In the genomic region with DNA sequence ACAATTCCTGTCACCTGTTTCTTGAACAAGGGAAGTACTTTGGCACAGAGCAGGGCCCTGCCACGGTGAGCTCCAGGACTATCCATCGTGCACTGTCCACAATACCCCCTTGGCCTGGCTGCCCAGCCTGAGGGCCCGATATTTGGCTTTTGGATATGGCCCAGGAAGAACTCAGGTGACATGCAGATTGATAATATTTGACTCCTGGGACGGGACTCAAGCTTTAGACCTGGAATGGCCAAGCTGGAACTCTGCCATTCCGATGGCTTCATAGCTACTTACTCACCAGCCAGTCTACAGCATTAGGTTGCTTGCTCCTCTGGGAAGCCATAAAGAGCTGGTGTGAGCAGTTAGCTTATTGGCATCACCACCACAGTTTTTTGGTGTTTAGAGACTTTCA, we compare ENCODE assay signal across 2 cellular contexts.
TF ChIP-seq lines count a peak whose summit lies in the region.

No MANE protein-coding gene starts in this region.

TF ChIP-seq in K562, 482 proteins besides CTCF, POLR2A, EP300 and RAD21:
- TF ChIP-seq, protein P1, sequence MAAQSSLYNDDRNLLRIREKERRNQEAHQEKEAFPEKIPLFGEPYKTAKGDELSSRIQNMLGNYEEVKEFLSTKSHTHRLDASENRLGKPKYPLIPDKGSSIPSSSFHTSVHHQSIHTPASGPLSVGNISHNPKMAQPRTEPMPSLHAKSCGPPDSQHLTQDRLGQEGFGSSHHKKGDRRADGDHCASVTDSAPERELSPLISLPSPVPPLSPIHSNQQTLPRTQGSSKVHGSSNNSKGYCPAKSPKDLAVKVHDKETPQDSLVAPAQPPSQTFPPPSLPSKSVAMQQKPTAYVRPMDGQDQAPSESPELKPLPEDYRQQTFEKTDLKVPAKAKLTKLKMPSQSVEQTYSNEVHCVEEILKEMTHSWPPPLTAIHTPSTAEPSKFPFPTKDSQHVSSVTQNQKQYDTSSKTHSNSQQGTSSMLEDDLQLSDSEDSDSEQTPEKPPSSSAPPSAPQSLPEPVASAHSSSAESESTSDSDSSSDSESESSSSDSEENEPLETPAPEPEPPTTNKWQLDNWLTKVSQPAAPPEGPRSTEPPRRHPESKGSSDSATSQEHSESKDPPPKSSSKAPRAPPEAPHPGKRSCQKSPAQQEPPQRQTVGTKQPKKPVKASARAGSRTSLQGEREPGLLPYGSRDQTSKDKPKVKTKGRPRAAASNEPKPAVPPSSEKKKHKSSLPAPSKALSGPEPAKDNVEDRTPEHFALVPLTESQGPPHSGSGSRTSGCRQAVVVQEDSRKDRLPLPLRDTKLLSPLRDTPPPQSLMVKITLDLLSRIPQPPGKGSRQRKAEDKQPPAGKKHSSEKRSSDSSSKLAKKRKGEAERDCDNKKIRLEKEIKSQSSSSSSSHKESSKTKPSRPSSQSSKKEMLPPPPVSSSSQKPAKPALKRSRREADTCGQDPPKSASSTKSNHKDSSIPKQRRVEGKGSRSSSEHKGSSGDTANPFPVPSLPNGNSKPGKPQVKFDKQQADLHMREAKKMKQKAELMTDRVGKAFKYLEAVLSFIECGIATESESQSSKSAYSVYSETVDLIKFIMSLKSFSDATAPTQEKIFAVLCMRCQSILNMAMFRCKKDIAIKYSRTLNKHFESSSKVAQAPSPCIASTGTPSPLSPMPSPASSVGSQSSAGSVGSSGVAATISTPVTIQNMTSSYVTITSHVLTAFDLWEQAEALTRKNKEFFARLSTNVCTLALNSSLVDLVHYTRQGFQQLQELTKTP (IDR thresholded peaks at IDR 0.05; ENCODE audit: low read depth in 1 of 2, partially characterized antibody in 2 of 2) = no peak
- TF ChIP-seq SMARCA5 (IDR thresholded peaks at IDR 0.05) (no peak), C11orf30 (IDR thresholded peaks at IDR 0.05; ENCODE audit: low read depth) (no peak), FOXA3 (CRISPR knock-in tag; conservative IDR thresholded peaks at IDR 0.05 in 1 of 2, IDR thresholded peaks at IDR 0.05 in 1 of 2) (no peak), POU5F1 (IDR thresholded peaks at IDR 0.05; ENCODE audit: borderline replicate concordance, low read depth, low read length, partially characterized antibody) (no peak), WHSC1 (IDR thresholded peaks at IDR 0.05; ENCODE audit: low read length) (no peak), NR1H2 (CRISPR knock-in tag; IDR thresholded peaks at IDR 0.05) (no peak), STAT5A (IDR thresholded peaks at IDR 0.05; ENCODE audit: borderline replicate concordance, low read length) (no peak), TEAD1 (CRISPR knock-in tag; IDR thresholded peaks at IDR 0.05) (no peak)
- TF ChIP-seq, protein P2, sequence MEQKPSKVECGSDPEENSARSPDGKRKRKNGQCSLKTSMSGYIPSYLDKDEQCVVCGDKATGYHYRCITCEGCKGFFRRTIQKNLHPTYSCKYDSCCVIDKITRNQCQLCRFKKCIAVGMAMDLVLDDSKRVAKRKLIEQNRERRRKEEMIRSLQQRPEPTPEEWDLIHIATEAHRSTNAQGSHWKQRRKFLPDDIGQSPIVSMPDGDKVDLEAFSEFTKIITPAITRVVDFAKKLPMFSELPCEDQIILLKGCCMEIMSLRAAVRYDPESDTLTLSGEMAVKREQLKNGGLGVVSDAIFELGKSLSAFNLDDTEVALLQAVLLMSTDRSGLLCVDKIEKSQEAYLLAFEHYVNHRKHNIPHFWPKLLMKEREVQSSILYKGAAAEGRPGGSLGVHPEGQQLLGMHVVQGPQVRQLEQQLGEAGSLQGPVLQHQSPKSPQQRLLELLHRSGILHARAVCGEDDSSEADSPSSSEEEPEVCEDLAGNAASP (IDR thresholded peaks at IDR 0.05) = no peak
- TF ChIP-seq, protein P3, sequence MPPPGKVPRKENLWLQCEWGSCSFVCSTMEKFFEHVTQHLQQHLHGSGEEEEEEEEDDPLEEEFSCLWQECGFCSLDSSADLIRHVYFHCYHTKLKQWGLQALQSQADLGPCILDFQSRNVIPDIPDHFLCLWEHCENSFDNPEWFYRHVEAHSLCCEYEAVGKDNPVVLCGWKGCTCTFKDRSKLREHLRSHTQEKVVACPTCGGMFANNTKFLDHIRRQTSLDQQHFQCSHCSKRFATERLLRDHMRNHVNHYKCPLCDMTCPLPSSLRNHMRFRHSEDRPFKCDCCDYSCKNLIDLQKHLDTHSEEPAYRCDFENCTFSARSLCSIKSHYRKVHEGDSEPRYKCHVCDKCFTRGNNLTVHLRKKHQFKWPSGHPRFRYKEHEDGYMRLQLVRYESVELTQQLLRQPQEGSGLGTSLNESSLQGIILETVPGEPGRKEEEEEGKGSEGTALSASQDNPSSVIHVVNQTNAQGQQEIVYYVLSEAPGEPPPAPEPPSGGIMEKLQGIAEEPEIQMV (tag; conservative IDR thresholded peaks at IDR 0.05; ENCODE audit: low read depth) = no peak
- TF ChIP-seq, protein P4, sequence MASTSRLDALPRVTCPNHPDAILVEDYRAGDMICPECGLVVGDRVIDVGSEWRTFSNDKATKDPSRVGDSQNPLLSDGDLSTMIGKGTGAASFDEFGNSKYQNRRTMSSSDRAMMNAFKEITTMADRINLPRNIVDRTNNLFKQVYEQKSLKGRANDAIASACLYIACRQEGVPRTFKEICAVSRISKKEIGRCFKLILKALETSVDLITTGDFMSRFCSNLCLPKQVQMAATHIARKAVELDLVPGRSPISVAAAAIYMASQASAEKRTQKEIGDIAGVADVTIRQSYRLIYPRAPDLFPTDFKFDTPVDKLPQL (IDR thresholded peaks at IDR 0.05; ENCODE audit: extremely low read depth, insufficient read length) = no peak
- TF ChIP-seq, protein P5, sequence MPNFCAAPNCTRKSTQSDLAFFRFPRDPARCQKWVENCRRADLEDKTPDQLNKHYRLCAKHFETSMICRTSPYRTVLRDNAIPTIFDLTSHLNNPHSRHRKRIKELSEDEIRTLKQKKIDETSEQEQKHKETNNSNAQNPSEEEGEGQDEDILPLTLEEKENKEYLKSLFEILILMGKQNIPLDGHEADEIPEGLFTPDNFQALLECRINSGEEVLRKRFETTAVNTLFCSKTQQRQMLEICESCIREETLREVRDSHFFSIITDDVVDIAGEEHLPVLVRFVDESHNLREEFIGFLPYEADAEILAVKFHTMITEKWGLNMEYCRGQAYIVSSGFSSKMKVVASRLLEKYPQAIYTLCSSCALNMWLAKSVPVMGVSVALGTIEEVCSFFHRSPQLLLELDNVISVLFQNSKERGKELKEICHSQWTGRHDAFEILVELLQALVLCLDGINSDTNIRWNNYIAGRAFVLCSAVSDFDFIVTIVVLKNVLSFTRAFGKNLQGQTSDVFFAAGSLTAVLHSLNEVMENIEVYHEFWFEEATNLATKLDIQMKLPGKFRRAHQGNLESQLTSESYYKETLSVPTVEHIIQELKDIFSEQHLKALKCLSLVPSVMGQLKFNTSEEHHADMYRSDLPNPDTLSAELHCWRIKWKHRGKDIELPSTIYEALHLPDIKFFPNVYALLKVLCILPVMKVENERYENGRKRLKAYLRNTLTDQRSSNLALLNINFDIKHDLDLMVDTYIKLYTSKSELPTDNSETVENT (CRISPR knock-in tag; IDR thresholded peaks at IDR 0.05) = no peak

TF ChIP-seq in HepG2, 621 proteins besides CTCF, POLR2A, EP300 and RAD21:
- TF ChIP-seq, protein P6, sequence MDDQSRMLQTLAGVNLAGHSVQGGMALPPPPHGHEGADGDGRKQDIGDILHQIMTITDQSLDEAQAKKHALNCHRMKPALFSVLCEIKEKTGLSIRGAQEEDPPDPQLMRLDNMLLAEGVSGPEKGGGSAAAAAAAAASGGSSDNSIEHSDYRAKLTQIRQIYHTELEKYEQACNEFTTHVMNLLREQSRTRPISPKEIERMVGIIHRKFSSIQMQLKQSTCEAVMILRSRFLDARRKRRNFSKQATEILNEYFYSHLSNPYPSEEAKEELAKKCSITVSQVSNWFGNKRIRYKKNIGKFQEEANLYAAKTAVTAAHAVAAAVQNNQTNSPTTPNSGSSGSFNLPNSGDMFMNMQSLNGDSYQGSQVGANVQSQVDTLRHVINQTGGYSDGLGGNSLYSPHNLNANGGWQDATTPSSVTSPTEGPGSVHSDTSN (CRISPR knock-in tag; IDR thresholded peaks at IDR 0.05; ENCODE audit: borderline replicate concordance) = no peak
- TF ChIP-seq EHMT2 (IDR thresholded peaks at IDR 0.05; ENCODE audit: borderline replicate concordance, low read depth, low read length) (no peak), ZFP36 (IDR thresholded peaks at IDR 0.05; ENCODE audit: borderline replicate concordance, low read depth, low read length, partially characterized antibody) (no peak), SP5 (CRISPR knock-in tag; IDR thresholded peaks at IDR 0.05; ENCODE audit: borderline replicate concordance, low read depth) (no peak), SKI (IDR thresholded peaks at IDR 0.05; ENCODE audit: partially characterized antibody) (no peak), XRCC5 (optimal IDR thresholded peaks at IDR 0.05; ENCODE audit: low read length) (no peak), ZNF501 (CRISPR knock-in tag; IDR thresholded peaks at IDR 0.05) (no peak), ZNF772 (CRISPR knock-in tag; IDR thresholded peaks at IDR 0.05) (no peak), FIP1L1 (IDR thresholded peaks at IDR 0.05; ENCODE audit: borderline replicate concordance, insufficient read depth, low read depth, low read length) (no peak), RAD51 (IDR thresholded peaks at IDR 0.05; ENCODE audit: borderline replicate concordance) (no peak), NFYB (CRISPR knock-in tag; IDR thresholded peaks at IDR 0.05) (no peak), NFKBIZ (CRISPR knock-in tag; IDR thresholded peaks at IDR 0.05) (no peak)
- TF ChIP-seq, protein P7, sequence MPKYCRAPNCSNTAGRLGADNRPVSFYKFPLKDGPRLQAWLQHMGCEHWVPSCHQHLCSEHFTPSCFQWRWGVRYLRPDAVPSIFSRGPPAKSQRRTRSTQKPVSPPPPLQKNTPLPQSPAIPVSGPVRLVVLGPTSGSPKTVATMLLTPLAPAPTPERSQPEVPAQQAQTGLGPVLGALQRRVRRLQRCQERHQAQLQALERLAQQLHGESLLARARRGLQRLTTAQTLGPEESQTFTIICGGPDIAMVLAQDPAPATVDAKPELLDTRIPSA (CRISPR knock-in tag; IDR thresholded peaks at IDR 0.05; ENCODE audit: borderline replicate concordance) = no peak
- TF ChIP-seq, protein P2 (CRISPR knock-in tag; IDR thresholded peaks at IDR 0.05; ENCODE audit: borderline replicate concordance) = no peak
- TF ChIP-seq, protein P8, sequence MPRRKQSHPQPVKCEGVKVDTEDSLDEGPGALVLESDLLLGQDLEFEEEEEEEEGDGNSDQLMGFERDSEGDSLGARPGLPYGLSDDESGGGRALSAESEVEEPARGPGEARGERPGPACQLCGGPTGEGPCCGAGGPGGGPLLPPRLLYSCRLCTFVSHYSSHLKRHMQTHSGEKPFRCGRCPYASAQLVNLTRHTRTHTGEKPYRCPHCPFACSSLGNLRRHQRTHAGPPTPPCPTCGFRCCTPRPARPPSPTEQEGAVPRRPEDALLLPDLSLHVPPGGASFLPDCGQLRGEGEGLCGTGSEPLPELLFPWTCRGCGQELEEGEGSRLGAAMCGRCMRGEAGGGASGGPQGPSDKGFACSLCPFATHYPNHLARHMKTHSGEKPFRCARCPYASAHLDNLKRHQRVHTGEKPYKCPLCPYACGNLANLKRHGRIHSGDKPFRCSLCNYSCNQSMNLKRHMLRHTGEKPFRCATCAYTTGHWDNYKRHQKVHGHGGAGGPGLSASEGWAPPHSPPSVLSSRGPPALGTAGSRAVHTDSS (CRISPR knock-in tag; conservative IDR thresholded peaks at IDR 0.05) = no peak
